10 cellular contexts compared by ENCODE assay signal in the genomic region with DNA sequence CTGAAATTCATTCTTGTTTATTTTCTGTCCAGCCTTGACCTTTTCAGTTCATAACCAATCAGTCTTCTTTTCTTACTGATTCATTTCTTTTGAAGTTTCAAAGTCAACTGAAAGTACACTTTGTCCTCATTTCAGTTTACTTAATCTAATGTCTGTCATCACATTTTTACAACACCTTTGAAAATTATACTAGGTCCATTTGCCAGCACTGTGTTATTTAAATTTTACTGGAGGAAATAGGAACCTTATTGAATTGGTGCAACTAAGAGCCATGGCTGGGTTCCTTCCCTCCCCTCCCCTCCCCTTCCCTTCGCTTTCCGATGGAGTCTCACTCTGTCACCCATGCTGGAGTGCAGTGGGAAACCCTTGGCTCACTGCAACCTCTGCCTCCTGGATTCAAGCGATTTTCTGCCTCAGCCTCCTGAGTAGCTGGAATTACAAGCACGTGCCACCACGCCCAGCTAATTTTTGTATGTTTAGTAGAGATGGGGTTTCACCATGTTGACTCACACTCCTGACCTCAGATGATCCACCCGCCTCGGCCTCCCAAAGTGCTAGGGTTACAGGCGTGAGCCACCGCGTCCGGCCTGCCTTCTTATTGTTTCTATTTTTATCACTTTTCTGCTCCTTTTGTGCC. TPM values are rescaled to one million over a fixed set of nuclear protein-coding genes. Genes with fewer than 3 reads are reported as not detected.
DNase-seq lines count a peak whose midpoint lies in the region; ATAC-seq, FAIRE-seq and TF ChIP-seq lines count a peak whose summit lies in the region.
"Had no signal": no experiment of that assay in that cellular context is flagged by ENCODE, and none has a peak within 500 bp of the region (broad histone marks: within the 10 kb centered on the region; RNA-seq: fewer than 3 reads in every experiment).

No MANE protein-coding gene starts in this region.

- DNase-seq in A549 (ENCODE audit: low read depth in 1 of 2, low spot score in 1 of 2) (peak in 1 of 2 experiments; percentile 40), H54 (ENCODE audit: insufficient read length, low spot score) (no peak), kidney tubule cell (ENCODE audit: low spot score) (peak; percentile 55), SIG-M5 (lab: John Stamatoyannopoulos, UW) (no peak), RCC 7860 (ENCODE audit: low spot score) (no peak), HT-29 (ENCODE audit: low spot score) (no peak), NCI-H1436 (lab: John Stamatoyannopoulos, UW) (no peak)
- DNase-seq: hypothalamus had no signal

- ATAC-seq in A549: peak in 1 of 2 experiments; percentile 81; a peak in 3 of 6 replicates

- CTCF ChIA-PET in A549 (lab: Yijun Ruan, JAX): interaction anchor here (1.0 kb wide), 1 partner anchor 186 kb away, joined by 3 read pairs; no protein-coding TSS in a partner anchor

- TF ChIP-seq POLR2A in A549 (IDR thresholded peaks at IDR 0.05; ENCODE audit: low read length) (no peak), H54 (IDR thresholded peaks at IDR 0.05; ENCODE audit: low read depth, low read length) (no peak)

- peaks cover 31% of the 10 kb centered on the region for H3K4me1 ChIP-seq in A549

- TF ChIP-seq CTCF in A549 (IDR thresholded peaks at IDR 0.05) (no peak), VCaP (conservative IDR thresholded peaks at IDR 0.05) (no peak)

- no peak overlapping the region for H3K4me3 ChIP-seq in A549
- H3K4me3 ChIP-seq: tibial nerve had no signal

- peak overlapping the region; percentile 29 to 72; a peak in 5 of 6 replicates for H3K27ac ChIP-seq in A549
- H3K27ac ChIP-seq in VCaP: peak overlapping the region; percentile 79
- H3K27ac ChIP-seq: tibial nerve had no signal

- FAIRE-seq in A549 (lab: Jason Lieb, UNC) (no peak), H54 (lab: Jason Lieb, UNC) (peak; percentile 62), RCC 7860 (lab: Jason Lieb, UNC) (no peak)

- TF ChIP-seq EP300 in A549 (IDR thresholded peaks at IDR 0.05): no peak

- WGBS in A549 (ENCODE audit: missing lambda C conversion rate): 52% methylated on average over 11 of the region's 11 CpGs

- H3K9me3 ChIP-seq in A549: no peaks in the 10 kb centered on the region
- H3K9me3 ChIP-seq: tibial nerve had no signal

- TF ChIP-seq RAD21 in A549 (conservative IDR thresholded peaks at IDR 0.05 in 1 of 2, IDR thresholded peaks at IDR 0.05 in 1 of 2): no peak

- peak overlapping the region; percentile 53 for H3K4me2 ChIP-seq in A549

- POLR2A ChIA-PET in A549 (lab: Yijun Ruan, JAX): no interaction called here

TF ChIP-seq in A549, 52 proteins besides CTCF, POLR2A, EP300 and RAD21:
- TF ChIP-seq, protein P1, sequence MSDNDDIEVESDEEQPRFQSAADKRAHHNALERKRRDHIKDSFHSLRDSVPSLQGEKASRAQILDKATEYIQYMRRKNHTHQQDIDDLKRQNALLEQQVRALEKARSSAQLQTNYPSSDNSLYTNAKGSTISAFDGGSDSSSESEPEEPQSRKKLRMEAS (IDR thresholded peaks at IDR 0.05): peak; percentile 53; the same call in 1 of the 2 replicates
- TF ChIP-seq BHLHE40 (IDR thresholded peaks at IDR 0.05; ENCODE audit: low read depth, low read length) (peak; percentile 68), FOSB (CRISPR knock-in tag; IDR thresholded peaks at IDR 0.05) (no peak), RARB (CRISPR knock-in tag; IDR thresholded peaks at IDR 0.05) (no peak), ZFP36 (IDR thresholded peaks at IDR 0.05; ENCODE audit: borderline replicate concordance, partially characterized antibody) (no peak), FOSL2 (IDR thresholded peaks at IDR 0.05) (no peak), FOSL2 (CRISPR knock-in tag; IDR thresholded peaks at IDR 0.05) (peak; percentile 66)
TF ChIP-seq in A549: peak in this region for 3.

RNA-seq across cellular contexts. Expression of a gene that starts 6.3 kb away (rescaled TPM):
- polyA plus RNA-seq in A549 (2011; rRNA removed) (7.4 and 14.0 TPM in 2 replicates), A549 (2017; fragmentation: RNase III; extraction: RNeasy Plus Mini Kit Qiagen cat#74134 plus additional on column Dnase treatment) (15.2 to 17.1 TPM (median 17.0 TPM) in 3 replicates)
- polyA plus RNA-seq in A549 (2012; cell fraction: cytosol; rRNA removed): 2.0 TPM in 2 replicates
- polyA plus RNA-seq in A549 (2012; cell fraction: nucleus; rRNA removed): 0.72 and 2.1 TPM in 2 replicates
- 4.7 and 5.9 TPM in 2 replicates for polyA minus RNA-seq in A549 (2011; rRNA and poly(A)+ RNA removed)
- total RNA-seq in HT-29 (2014; rRNA removed; shearing (Covaris generic)): 2.2 and 2.4 TPM in 2 replicates

RNA-seq across cellular contexts. Expression of a gene that starts 6.9 kb away (rescaled TPM):
- polyA plus RNA-seq in A549 (2011; rRNA removed) (603 and 699 TPM in 2 replicates), A549 (2017; fragmentation: RNase III; extraction: RNeasy Plus Mini Kit Qiagen cat#74134 plus additional on column Dnase treatment) (682 to 695 TPM (median 682 TPM) in 3 replicates)
- 403 and 446 TPM in 2 replicates for polyA plus RNA-seq in A549 (2012; cell fraction: cytosol; rRNA removed)
- polyA plus RNA-seq in A549 (2012; cell fraction: nucleus; rRNA removed): 468 and 521 TPM in 2 replicates
- polyA minus RNA-seq in A549 (2011; rRNA and poly(A)+ RNA removed): 499 and 689 TPM in 2 replicates
- 552 and 575 TPM in 2 replicates for total RNA-seq in HT-29 (2014; rRNA removed; shearing (Covaris generic))
